In the genomic region with DNA sequence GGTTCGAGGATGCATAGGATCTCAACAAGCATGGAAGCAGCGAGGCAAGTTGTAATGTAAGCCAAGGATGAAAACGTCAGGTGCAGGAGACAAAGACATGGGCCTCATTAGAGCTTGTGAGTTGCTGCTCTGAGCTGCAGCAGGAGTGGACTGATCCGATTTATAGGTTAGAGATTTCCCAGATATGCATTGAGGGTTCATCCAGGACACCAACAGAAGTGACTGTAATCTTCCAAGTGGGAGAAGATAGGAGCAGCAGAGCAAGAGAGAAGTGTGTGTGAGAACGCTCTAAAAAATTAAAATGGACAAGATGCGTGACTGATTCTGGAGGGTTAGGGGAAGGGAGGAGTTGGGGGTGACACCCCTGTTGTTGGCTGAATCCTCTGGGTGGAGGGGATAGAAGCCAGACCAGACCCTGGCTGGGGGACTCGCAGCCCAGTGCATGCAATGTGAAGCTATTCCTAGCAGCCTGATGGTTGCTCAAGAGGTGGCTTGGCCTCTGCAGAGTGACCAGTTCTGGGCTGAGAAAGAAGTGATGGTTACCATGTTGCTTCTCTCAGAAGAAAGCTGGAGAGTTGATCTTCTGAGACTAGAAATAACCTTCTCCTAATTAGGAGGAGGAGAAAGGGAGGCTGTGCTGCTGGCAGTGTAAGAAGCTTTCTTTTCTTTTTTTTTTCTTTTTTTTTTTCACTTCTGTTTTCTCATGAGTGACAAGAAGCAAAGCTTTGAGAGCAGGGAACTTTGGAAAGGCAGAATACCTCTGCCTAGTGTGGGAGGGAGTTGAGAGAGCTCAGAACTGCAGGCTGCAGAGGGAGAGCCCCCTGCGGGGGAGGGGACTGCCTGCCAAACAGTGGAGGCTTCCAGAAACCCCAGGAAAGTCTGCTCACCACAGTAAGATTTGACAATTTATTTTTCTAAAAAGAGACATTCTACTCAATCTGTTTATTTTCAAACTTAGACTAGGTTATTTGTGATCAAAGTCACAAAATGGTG, we compare ENCODE assay signal across 1 cellular context.
TF ChIP-seq lines count a peak whose summit lies in the region.

No MANE protein-coding gene starts in this region.

TF ChIP-seq in GM23338, 12 proteins besides CTCF, POLR2A, EP300 and RAD21:
- TF ChIP-seq ZNF462 (CRISPR knock-in tag; IDR thresholded peaks at IDR 0.05) (no peak), POLR2AphosphoS5 (IDR thresholded peaks at IDR 0.05; ENCODE audit: low read depth) (no peak), STAT1 (IDR thresholded peaks at IDR 0.05; ENCODE audit: unreplicated experiment) (no peak), ZNF331 (CRISPR knock-in tag; IDR thresholded peaks at IDR 0.05; ENCODE audit: low read depth) (no peak), ETS1 (IDR thresholded peaks at IDR 0.05) (no peak), NANOG (IDR thresholded peaks at IDR 0.05; ENCODE audit: borderline replicate concordance) (no peak)
